8 cellular contexts compared by ENCODE assay signal in genomic region chr9:132768932-132769894, GRCh38.
DNase-seq lines count a peak whose midpoint lies in the region; ATAC-seq and TF ChIP-seq lines count a peak whose summit lies in the region.

No MANE protein-coding gene starts in this region.

- no peaks in the 10 kb centered on the region for H3K36me3 ChIP-seq in lower lobe of right lung

- H3K27ac ChIP-seq in dorsolateral prefrontal cortex, result peak overlapping the region in 32 of 59 donors; percentile 0 to 77 (median 41)
- H3K27ac ChIP-seq in lower lobe of right lung, result peak overlapping the region; percentile 84

- H3K4me1 ChIP-seq in lower lobe of right lung, result peaks cover 6% of the 10 kb centered on the region

- peak overlapping the region; percentile 56 to 91 (median 78) for H3K4me3 ChIP-seq in dorsolateral prefrontal cortex
- peak overlapping the region; percentile 87 for H3K4me3 ChIP-seq in lower lobe of right lung

- no peaks in the 10 kb centered on the region for H3K27me3 ChIP-seq in dorsolateral prefrontal cortex
- H3K27me3 ChIP-seq in lower lobe of right lung (ENCODE audit: low read depth), result no peaks in the 10 kb centered on the region

- ATAC-seq in lower lobe of right lung, result peak; percentile 88 to 89

- CTCF ChIA-PET in HEK293T (lab: Yijun Ruan, JAX), result no interaction called here

- POLR2A ChIA-PET in HEK293T (lab: Yijun Ruan, JAX), result interaction anchor here (0.7 kb wide), 1 partner anchor 24 kb away, joined by 3 read pairs; no protein-coding TSS in a partner anchor

- intact Hi-C loops in dorsolateral prefrontal cortex (cut with DNase I) (no loop called here), lower lobe of right lung (cut with DNase I) (no loop called here)

- H3K9me3 ChIP-seq in lower lobe of right lung, result no peaks in the 10 kb centered on the region

- DNase-seq in GM04504 (ENCODE audit: low read depth) (peak; percentile 29), HEK293T (ENCODE audit: extremely low spot score) (peak; percentile 37), NCI-H2107 (lab: John Stamatoyannopoulos, UW) (peak; percentile 49), dorsolateral prefrontal cortex (peak in 2 of 10 donors; percentile 12 to 36), lower lobe of right lung (peak; percentile 71), middle frontal gyrus (ENCODE audit: extremely low spot score, low spot score) (no peak)
- DNase-seq in activated CD4-positive, alpha-beta T cell treated with anti-CD3 and anti-CD28 coated beads for 48 hours, result peak; percentile 77
- DNase-seq in stimulated activated CD8-positive, alpha-beta memory T cell treated with anti-CD3 and anti-CD28 coated beads, Interleukin-12 subunit alpha, Interleukin-12 subunit beta, amount 100 ng/mL, for 24 hours (ENCODE audit: extremely low read depth), result peak; percentile 33

- peak in 28 of 56 donors; percentile 3 to 42 (median 20) for TF ChIP-seq CTCF in dorsolateral prefrontal cortex (IDR thresholded peaks at IDR 0.05 in 54 of 56, conservative IDR thresholded peaks at IDR 0.05 in 2 of 56; ENCODE audit: low read depth in 1 of 56, partially characterized antibody in 56 of 56)
- TF ChIP-seq CTCF in lower lobe of right lung (IDR thresholded peaks at IDR 0.05), result peak; percentile 50

TF ChIP-seq in HEK293T, 16 proteins besides CTCF, POLR2A, EP300 and RAD21:
- TF ChIP-seq TARDBP (IDR thresholded peaks at IDR 0.05) (no peak), FOXM1 (IDR thresholded peaks at IDR 0.05; ENCODE audit: borderline replicate concordance) (no peak), L3MBTL2 (conservative IDR thresholded peaks at IDR 0.05) (no peak), FOXK2 (IDR thresholded peaks at IDR 0.05) (no peak), BHLHE40 (IDR thresholded peaks at IDR 0.05; ENCODE audit: borderline replicate concordance) (no peak), NFRKB (IDR thresholded peaks at IDR 0.05) (no peak), HDGF (IDR thresholded peaks at IDR 0.05; ENCODE audit: borderline replicate concordance) (no peak), ELF4 (IDR thresholded peaks at IDR 0.05) (no peak), ZNF384 (IDR thresholded peaks at IDR 0.05) (no peak), PKNOX1 (IDR thresholded peaks at IDR 0.05) (no peak), SUZ12 (IDR thresholded peaks at IDR 0.05) (no peak), FOXA1 (IDR thresholded peaks at IDR 0.05) (no peak), SP1 (IDR thresholded peaks at IDR 0.05) (no peak), CTBP1 (IDR thresholded peaks at IDR 0.05; ENCODE audit: borderline replicate concordance) (no peak), ARNT (IDR thresholded peaks at IDR 0.05) (no peak), LEF1 (IDR thresholded peaks at IDR 0.05; ENCODE audit: borderline replicate concordance) (no peak)
TF ChIP-seq in HEK293T: peak in this region for 0.
